In the genomic region with DNA sequence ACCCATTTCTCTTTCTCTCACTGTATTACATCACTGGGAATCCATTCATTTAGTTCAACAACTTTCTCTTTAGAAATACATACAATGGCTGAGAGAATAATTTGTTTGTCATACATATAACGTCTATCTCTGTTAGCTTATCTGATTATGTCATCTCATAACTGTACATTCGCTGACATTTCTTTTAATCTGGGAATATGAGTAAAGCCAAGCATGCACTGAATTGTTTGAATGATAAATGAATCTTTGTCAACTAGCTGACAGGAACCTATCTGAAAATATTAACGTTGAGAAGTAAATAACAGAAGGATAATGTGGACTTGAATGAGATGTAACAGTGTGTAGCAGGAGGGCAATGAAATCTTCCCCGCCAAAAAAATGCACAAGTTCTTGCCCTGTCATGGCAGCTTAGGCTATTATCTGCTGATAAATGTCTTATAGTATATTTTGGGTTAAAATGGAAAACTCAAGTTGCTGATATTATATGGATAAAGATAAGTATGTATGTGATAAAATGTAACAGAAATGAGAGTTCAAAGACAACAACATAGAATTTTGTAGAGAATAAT, we compare ENCODE assay signal across 1 cellular context.
TF ChIP-seq lines count a peak whose summit lies in the region.

No MANE protein-coding gene starts in this region.

TF ChIP-seq in K562, 482 proteins besides CTCF, POLR2A, EP300 and RAD21 (continued from another document and continues in another):
- TF ChIP-seq, protein P1, sequence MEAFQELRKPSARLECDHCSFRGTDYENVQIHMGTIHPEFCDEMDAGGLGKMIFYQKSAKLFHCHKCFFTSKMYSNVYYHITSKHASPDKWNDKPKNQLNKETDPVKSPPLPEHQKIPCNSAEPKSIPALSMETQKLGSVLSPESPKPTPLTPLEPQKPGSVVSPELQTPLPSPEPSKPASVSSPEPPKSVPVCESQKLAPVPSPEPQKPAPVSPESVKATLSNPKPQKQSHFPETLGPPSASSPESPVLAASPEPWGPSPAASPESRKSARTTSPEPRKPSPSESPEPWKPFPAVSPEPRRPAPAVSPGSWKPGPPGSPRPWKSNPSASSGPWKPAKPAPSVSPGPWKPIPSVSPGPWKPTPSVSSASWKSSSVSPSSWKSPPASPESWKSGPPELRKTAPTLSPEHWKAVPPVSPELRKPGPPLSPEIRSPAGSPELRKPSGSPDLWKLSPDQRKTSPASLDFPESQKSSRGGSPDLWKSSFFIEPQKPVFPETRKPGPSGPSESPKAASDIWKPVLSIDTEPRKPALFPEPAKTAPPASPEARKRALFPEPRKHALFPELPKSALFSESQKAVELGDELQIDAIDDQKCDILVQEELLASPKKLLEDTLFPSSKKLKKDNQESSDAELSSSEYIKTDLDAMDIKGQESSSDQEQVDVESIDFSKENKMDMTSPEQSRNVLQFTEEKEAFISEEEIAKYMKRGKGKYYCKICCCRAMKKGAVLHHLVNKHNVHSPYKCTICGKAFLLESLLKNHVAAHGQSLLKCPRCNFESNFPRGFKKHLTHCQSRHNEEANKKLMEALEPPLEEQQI (IDR thresholded peaks at IDR 0.05) = peak; percentile 70
- TF ChIP-seq, protein P2, sequence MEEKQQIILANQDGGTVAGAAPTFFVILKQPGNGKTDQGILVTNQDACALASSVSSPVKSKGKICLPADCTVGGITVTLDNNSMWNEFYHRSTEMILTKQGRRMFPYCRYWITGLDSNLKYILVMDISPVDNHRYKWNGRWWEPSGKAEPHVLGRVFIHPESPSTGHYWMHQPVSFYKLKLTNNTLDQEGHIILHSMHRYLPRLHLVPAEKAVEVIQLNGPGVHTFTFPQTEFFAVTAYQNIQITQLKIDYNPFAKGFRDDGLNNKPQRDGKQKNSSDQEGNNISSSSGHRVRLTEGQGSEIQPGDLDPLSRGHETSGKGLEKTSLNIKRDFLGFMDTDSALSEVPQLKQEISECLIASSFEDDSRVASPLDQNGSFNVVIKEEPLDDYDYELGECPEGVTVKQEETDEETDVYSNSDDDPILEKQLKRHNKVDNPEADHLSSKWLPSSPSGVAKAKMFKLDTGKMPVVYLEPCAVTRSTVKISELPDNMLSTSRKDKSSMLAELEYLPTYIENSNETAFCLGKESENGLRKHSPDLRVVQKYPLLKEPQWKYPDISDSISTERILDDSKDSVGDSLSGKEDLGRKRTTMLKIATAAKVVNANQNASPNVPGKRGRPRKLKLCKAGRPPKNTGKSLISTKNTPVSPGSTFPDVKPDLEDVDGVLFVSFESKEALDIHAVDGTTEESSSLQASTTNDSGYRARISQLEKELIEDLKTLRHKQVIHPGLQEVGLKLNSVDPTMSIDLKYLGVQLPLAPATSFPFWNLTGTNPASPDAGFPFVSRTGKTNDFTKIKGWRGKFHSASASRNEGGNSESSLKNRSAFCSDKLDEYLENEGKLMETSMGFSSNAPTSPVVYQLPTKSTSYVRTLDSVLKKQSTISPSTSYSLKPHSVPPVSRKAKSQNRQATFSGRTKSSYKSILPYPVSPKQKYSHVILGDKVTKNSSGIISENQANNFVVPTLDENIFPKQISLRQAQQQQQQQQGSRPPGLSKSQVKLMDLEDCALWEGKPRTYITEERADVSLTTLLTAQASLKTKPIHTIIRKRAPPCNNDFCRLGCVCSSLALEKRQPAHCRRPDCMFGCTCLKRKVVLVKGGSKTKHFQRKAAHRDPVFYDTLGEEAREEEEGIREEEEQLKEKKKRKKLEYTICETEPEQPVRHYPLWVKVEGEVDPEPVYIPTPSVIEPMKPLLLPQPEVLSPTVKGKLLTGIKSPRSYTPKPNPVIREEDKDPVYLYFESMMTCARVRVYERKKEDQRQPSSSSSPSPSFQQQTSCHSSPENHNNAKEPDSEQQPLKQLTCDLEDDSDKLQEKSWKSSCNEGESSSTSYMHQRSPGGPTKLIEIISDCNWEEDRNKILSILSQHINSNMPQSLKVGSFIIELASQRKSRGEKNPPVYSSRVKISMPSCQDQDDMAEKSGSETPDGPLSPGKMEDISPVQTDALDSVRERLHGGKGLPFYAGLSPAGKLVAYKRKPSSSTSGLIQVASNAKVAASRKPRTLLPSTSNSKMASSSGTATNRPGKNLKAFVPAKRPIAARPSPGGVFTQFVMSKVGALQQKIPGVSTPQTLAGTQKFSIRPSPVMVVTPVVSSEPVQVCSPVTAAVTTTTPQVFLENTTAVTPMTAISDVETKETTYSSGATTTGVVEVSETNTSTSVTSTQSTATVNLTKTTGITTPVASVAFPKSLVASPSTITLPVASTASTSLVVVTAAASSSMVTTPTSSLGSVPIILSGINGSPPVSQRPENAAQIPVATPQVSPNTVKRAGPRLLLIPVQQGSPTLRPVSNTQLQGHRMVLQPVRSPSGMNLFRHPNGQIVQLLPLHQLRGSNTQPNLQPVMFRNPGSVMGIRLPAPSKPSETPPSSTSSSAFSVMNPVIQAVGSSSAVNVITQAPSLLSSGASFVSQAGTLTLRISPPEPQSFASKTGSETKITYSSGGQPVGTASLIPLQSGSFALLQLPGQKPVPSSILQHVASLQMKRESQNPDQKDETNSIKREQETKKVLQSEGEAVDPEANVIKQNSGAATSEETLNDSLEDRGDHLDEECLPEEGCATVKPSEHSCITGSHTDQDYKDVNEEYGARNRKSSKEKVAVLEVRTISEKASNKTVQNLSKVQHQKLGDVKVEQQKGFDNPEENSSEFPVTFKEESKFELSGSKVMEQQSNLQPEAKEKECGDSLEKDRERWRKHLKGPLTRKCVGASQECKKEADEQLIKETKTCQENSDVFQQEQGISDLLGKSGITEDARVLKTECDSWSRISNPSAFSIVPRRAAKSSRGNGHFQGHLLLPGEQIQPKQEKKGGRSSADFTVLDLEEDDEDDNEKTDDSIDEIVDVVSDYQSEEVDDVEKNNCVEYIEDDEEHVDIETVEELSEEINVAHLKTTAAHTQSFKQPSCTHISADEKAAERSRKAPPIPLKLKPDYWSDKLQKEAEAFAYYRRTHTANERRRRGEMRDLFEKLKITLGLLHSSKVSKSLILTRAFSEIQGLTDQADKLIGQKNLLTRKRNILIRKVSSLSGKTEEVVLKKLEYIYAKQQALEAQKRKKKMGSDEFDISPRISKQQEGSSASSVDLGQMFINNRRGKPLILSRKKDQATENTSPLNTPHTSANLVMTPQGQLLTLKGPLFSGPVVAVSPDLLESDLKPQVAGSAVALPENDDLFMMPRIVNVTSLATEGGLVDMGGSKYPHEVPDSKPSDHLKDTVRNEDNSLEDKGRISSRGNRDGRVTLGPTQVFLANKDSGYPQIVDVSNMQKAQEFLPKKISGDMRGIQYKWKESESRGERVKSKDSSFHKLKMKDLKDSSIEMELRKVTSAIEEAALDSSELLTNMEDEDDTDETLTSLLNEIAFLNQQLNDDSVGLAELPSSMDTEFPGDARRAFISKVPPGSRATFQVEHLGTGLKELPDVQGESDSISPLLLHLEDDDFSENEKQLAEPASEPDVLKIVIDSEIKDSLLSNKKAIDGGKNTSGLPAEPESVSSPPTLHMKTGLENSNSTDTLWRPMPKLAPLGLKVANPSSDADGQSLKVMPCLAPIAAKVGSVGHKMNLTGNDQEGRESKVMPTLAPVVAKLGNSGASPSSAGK (IDR thresholded peaks at IDR 0.05) = peak; percentile 37; the same call in 1 of the 2 replicates
- no peak for TF ChIP-seq ZNF174 (CRISPR knock-in tag; IDR thresholded peaks at IDR 0.05)
- TF ChIP-seq ATF7 (IDR thresholded peaks at IDR 0.05) = peak; percentile 58; the same call in 1 of the 2 replicates
- no peak for TF ChIP-seq NONO (IDR thresholded peaks at IDR 0.05; ENCODE audit: low read depth in 2 of 2, low read length in 1 of 2)
- no peak for TF ChIP-seq CREB1 (IDR thresholded peaks at IDR 0.05)
- no peak for TF ChIP-seq CREB1 (CRISPR knock-in tag; IDR thresholded peaks at IDR 0.05)
- TF ChIP-seq SMAD2 (IDR thresholded peaks at IDR 0.05; ENCODE audit: low read depth, low read length) = no peak
- peak; percentile 72 for TF ChIP-seq NFE2 (IDR thresholded peaks at IDR 0.05; ENCODE audit: low read depth)
- TF ChIP-seq NCOA1 (IDR thresholded peaks at IDR 0.05; ENCODE audit: low read depth) = no peak
- no peak for TF ChIP-seq ZNF431 (CRISPR knock-in tag; IDR thresholded peaks at IDR 0.05)
- TF ChIP-seq MECOM (CRISPR knock-in tag; IDR thresholded peaks at IDR 0.05) = no peak
- TF ChIP-seq, protein P3, sequence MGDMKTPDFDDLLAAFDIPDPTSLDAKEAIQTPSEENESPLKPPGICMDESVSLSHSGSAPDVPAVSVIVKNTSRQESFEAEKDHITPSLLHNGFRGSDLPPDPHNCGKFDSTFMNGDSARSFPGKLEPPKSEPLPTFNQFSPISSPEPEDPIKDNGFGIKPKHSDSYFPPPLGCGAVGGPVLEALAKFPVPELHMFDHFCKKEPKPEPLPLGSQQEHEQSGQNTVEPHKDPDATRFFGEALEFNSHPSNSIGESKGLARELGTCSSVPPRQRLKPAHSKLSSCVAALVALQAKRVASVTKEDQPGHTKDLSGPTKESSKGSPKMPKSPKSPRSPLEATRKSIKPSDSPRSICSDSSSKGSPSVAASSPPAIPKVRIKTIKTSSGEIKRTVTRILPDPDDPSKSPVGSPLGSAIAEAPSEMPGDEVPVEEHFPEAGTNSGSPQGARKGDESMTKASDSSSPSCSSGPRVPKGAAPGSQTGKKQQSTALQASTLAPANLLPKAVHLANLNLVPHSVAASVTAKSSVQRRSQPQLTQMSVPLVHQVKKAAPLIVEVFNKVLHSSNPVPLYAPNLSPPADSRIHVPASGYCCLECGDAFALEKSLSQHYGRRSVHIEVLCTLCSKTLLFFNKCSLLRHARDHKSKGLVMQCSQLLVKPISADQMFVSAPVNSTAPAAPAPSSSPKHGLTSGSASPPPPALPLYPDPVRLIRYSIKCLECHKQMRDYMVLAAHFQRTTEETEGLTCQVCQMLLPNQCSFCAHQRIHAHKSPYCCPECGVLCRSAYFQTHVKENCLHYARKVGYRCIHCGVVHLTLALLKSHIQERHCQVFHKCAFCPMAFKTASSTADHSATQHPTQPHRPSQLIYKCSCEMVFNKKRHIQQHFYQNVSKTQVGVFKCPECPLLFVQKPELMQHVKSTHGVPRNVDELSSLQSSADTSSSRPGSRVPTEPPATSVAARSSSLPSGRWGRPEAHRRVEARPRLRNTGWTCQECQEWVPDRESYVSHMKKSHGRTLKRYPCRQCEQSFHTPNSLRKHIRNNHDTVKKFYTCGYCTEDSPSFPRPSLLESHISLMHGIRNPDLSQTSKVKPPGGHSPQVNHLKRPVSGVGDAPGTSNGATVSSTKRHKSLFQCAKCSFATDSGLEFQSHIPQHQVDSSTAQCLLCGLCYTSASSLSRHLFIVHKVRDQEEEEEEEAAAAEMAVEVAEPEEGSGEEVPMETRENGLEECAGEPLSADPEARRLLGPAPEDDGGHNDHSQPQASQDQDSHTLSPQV (IDR thresholded peaks at IDR 0.05) = peak; percentile 50; the same call in 1 of the 2 replicates
- TF ChIP-seq, protein P4, sequence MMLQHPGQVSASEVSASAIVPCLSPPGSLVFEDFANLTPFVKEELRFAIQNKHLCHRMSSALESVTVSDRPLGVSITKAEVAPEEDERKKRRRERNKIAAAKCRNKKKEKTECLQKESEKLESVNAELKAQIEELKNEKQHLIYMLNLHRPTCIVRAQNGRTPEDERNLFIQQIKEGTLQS (IDR thresholded peaks at IDR 0.05) = peak; percentile 59
- TF ChIP-seq, protein P4 (CRISPR knock-in tag; conservative IDR thresholded peaks at IDR 0.05) = no peak
- TF ChIP-seq, protein P5, sequence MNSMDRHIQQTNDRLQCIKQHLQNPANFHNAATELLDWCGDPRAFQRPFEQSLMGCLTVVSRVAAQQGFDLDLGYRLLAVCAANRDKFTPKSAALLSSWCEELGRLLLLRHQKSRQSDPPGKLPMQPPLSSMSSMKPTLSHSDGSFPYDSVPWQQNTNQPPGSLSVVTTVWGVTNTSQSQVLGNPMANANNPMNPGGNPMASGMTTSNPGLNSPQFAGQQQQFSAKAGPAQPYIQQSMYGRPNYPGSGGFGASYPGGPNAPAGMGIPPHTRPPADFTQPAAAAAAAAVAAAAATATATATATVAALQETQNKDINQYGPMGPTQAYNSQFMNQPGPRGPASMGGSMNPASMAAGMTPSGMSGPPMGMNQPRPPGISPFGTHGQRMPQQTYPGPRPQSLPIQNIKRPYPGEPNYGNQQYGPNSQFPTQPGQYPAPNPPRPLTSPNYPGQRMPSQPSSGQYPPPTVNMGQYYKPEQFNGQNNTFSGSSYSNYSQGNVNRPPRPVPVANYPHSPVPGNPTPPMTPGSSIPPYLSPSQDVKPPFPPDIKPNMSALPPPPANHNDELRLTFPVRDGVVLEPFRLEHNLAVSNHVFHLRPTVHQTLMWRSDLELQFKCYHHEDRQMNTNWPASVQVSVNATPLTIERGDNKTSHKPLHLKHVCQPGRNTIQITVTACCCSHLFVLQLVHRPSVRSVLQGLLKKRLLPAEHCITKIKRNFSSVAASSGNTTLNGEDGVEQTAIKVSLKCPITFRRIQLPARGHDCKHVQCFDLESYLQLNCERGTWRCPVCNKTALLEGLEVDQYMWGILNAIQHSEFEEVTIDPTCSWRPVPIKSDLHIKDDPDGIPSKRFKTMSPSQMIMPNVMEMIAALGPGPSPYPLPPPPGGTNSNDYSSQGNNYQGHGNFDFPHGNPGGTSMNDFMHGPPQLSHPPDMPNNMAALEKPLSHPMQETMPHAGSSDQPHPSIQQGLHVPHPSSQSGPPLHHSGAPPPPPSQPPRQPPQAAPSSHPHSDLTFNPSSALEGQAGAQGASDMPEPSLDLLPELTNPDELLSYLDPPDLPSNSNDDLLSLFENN (IDR thresholded peaks at IDR 0.05; ENCODE audit: low read depth in 2 of 2, low read length in 2 of 2) = no peak
- TF ChIP-seq, protein P6, sequence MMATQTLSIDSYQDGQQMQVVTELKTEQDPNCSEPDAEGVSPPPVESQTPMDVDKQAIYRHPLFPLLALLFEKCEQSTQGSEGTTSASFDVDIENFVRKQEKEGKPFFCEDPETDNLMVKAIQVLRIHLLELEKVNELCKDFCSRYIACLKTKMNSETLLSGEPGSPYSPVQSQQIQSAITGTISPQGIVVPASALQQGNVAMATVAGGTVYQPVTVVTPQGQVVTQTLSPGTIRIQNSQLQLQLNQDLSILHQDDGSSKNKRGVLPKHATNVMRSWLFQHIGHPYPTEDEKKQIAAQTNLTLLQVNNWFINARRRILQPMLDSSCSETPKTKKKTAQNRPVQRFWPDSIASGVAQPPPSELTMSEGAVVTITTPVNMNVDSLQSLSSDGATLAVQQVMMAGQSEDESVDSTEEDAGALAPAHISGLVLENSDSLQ (IDR thresholded peaks at IDR 0.05) = peak; percentile 57
- peak; percentile 24; the same call in 1 of the 2 replicates for TF ChIP-seq L3MBTL2 (IDR thresholded peaks at IDR 0.05)
- TF ChIP-seq MEIS2 (IDR thresholded peaks at IDR 0.05; ENCODE audit: partially characterized antibody) = peak; percentile 64
- TF ChIP-seq, protein P7, sequence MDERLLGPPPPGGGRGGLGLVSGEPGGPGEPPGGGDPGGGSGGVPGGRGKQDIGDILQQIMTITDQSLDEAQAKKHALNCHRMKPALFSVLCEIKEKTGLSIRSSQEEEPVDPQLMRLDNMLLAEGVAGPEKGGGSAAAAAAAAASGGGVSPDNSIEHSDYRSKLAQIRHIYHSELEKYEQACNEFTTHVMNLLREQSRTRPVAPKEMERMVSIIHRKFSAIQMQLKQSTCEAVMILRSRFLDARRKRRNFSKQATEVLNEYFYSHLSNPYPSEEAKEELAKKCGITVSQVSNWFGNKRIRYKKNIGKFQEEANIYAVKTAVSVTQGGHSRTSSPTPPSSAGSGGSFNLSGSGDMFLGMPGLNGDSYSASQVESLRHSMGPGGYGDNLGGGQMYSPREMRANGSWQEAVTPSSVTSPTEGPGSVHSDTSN (CRISPR knock-in tag; IDR thresholded peaks at IDR 0.05; ENCODE audit: low read depth) = no peak
- TF ChIP-seq, protein P7 (tag; conservative IDR thresholded peaks at IDR 0.05; ENCODE audit: low read depth) = peak; percentile 48
